In genomic region chr1:243563732-243564131, GRCh38 we compare ENCODE assay signal across 6 cellular contexts.
"Had no signal": no experiment of that assay in that cellular context is flagged by ENCODE, and none has a peak within 500 bp of the region (broad histone marks: within the 10 kb centered on the region; RNA-seq: fewer than 3 reads in every experiment).

No MANE protein-coding gene starts in this region.

- DNase-seq: GM23248, GOT3, H9, HCEC 1CT, KG1 had no signal

- H2AFZ ChIP-seq: GM23248 had no signal

- H3K4me3 ChIP-seq: GM23248 had no signal

- H3K27ac ChIP-seq: GM23248 had no signal

- FAIRE-seq: HTR-8/SVneo had no signal

- H3K9ac ChIP-seq: GM23248 had no signal
